ENCODE assay signal across 20 cellular contexts in the genomic region with DNA sequence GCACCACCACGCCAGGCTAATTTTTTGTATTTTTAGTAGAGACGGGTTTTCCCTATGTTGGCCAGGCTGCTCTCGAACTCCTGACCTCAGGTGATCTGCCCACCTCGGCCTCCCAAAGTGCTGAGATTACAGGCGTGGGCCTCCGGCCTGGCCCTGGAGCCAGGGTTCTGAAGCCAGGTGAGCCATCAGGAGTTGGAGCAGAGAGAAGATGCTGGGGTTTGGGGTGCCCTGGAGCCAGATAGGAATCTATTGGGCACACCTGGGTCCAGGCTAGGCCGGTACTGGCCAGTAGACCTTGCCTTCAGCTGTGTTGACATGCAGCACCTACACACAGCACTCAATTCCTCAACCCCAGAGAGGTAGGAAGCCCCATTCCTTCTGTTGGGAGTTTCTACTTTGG. TPM values are rescaled to one million over a fixed set of nuclear protein-coding genes. Genes with fewer than 3 reads are reported as not detected.
DNase-seq lines count a peak whose midpoint lies in the region; ATAC-seq and TF ChIP-seq lines count a peak whose summit lies in the region.
"Had no signal": no experiment of that assay in that cellular context is flagged by ENCODE, and none has a peak within 500 bp of the region (broad histone marks: within the 10 kb centered on the region; RNA-seq: fewer than 3 reads in every experiment).

No MANE protein-coding gene starts in this region.

- no peak for TF ChIP-seq CTCF in colonic mucosa (IDR thresholded peaks at IDR 0.05)

- DNase-seq in Right ventricle myocardium inferior (ENCODE audit: missing footprints) (peak; percentile 51), right cardiac atrium (no peak), immature natural killer cell (no peak), amniotic stem cell (lab: John Stamatoyannopoulos, UW) (no peak), colonic mucosa (no peak), RPMI8226 (no peak)
- no peak for DNase-seq in CD4-positive, alpha-beta memory T cell
- DNase-seq: 8988T; ACHN; AML-193; BE2C; C1 segment of cervical spinal cord; Caco-2; CD8-positive, alpha-beta T cell; DMS153; DND-41; GM23248; H7; HCEC 1CT had no signal

- H3K4me1 ChIP-seq in right cardiac atrium (ENCODE audit: control insufficient read depth, insufficient read depth, low read length) (no peaks in the 10 kb centered on the region), colonic mucosa (no peaks in the 10 kb centered on the region)
- peaks cover 69% of the 10 kb centered on the region for H3K4me1 ChIP-seq in CD4-positive, alpha-beta memory T cell (ENCODE audit: insufficient read depth, low read length)
- H3K4me1 ChIP-seq: A549, Caco-2 had no signal

- ATAC-seq in Right ventricle myocardium inferior = no peak
- ATAC-seq in right cardiac atrium = no peak
- ATAC-seq: CD8-positive, alpha-beta T cell had no signal

- H3K27me3 Mint-ChIP-seq in CD4-positive, alpha-beta memory T cell = no peaks in the 10 kb centered on the region
- peaks cover 0 to 12% (median 8%) of the 10 kb centered on the region in 3 donors for H3K27me3 Mint-ChIP-seq in immature natural killer cell (ENCODE audit: low read depth in 3 of 3)

- peaks cover 30 to 33% (median 32%) of the 10 kb centered on the region in 4 donors for H3K4me1 Mint-ChIP-seq in CD4-positive, alpha-beta memory T cell
- H3K4me1 Mint-ChIP-seq in immature natural killer cell = peaks cover 31 to 35% of the 10 kb centered on the region in 2 donors

- no peak overlapping the region for H3K27ac ChIP-seq in right cardiac atrium (ENCODE audit: low read length)
- no peak overlapping the region for H3K27ac ChIP-seq in CD4-positive, alpha-beta memory T cell (ENCODE audit: low read depth, low read length)
- H3K27ac ChIP-seq in colonic mucosa = no peak overlapping the region
- H3K27ac ChIP-seq: A549, GM23248 had no signal

- H3K4me3 ChIP-seq in right cardiac atrium (ENCODE audit: low read length) = no peak overlapping the region
- no peak overlapping the region for H3K4me3 ChIP-seq in CD4-positive, alpha-beta memory T cell (ENCODE audit: low read length in 2 of 2)
- H3K4me3 ChIP-seq in colonic mucosa = no peak overlapping the region
- H3K4me3 ChIP-seq: A549, GM23248 had no signal

- H3K9ac ChIP-seq in colonic mucosa (ENCODE audit: low read depth in 2 of 2, low read length in 2 of 2) = no peak overlapping the region
- H3K9ac ChIP-seq: GM23248 had no signal

- H3K4me3 Mint-ChIP-seq in CD4-positive, alpha-beta memory T cell = peak overlapping the region in 2 of 8 donors; percentile 48 to 58
- peak overlapping the region in 3 of 5 donors; percentile 51 to 68 (median 66) for H3K4me3 Mint-ChIP-seq in immature natural killer cell
- H3K4me3 Mint-ChIP-seq: CD8-positive, alpha-beta T cell had no signal

- intact Hi-C loops in Right ventricle myocardium inferior (cut with DNase I) = no loop called here
- intact Hi-C loops in right cardiac atrium (cut with DNase I) = no loop called here
- intact Hi-C loops in CD4-positive, alpha-beta memory T cell (cut with micrococcal nuclease) = no loop called here
- intact Hi-C loops in colonic mucosa (cut with DNase I) = no loop called here

- 95% methylated on average over 7 of the region's 7 CpGs for WGBS in right cardiac atrium

- CTCF ChIA-PET in CD4-positive, alpha-beta memory T cell (lab: Charles Lee; ENCODE audit: partially characterized antibody) = interaction anchor here (1.2 to 8.1 kb wide), 3 partner anchors 31 to 92 kb away, joined by 3 to 82 read pairs (median 3); a partner anchor contains a TSS

- H3K9me3 Mint-ChIP-seq in CD4-positive, alpha-beta memory T cell = peaks cover 0 to 4% (median 0%) of the 10 kb centered on the region in 8 donors
- H3K9me3 Mint-ChIP-seq in immature natural killer cell = no peaks in the 10 kb centered on the region
- H3K9me3 Mint-ChIP-seq: CD8-positive, alpha-beta T cell had no signal

- H3K27me3 ChIP-seq in right cardiac atrium (ENCODE audit: control insufficient read depth, insufficient read depth) (no peaks in the 10 kb centered on the region), colonic mucosa (no peaks in the 10 kb centered on the region)
- H3K27me3 ChIP-seq in CD4-positive, alpha-beta memory T cell (ENCODE audit: insufficient read depth, low read length) = no peaks in the 10 kb centered on the region
- H3K27me3 ChIP-seq: BE2C had no signal

- POLR2A ChIA-PET in CD4-positive, alpha-beta memory T cell (lab: Charles Lee; ENCODE audit: partially characterized antibody) = interaction anchor here (1.9 kb wide), 1 partner anchor 12 kb away, joined by 6 read pairs; no protein-coding TSS in a partner anchor

- H3K36me3 ChIP-seq in CD4-positive, alpha-beta memory T cell (ENCODE audit: insufficient read depth, low read length) = no peaks in the 10 kb centered on the region
- H3K36me3 ChIP-seq in colonic mucosa = no peaks in the 10 kb centered on the region
- H3K36me3 ChIP-seq: BE2C had no signal

- H3K9me3 ChIP-seq in right cardiac atrium (ENCODE audit: control insufficient read depth, low read length) (no peaks in the 10 kb centered on the region), colonic mucosa (no peaks in the 10 kb centered on the region)
- no peaks in the 10 kb centered on the region for H3K9me3 ChIP-seq in CD4-positive, alpha-beta memory T cell (ENCODE audit: control insufficient read depth in 1 of 2, low read length in 2 of 2)
- H3K9me3 ChIP-seq: A549, BE2C, Caco-2 had no signal

- H3K27ac Mint-ChIP-seq in CD4-positive, alpha-beta memory T cell = peak overlapping the region in 6 of 7 donors; percentile 24 to 78 (median 66)
- H3K27ac Mint-ChIP-seq in immature natural killer cell = peak overlapping the region in 1 of 6 donors; percentile 21
- H3K27ac Mint-ChIP-seq: CD8-positive, alpha-beta T cell had no signal

- no peaks in the 10 kb centered on the region for H3K36me3 Mint-ChIP-seq in CD4-positive, alpha-beta memory T cell
- no peaks in the 10 kb centered on the region for H3K36me3 Mint-ChIP-seq in immature natural killer cell
- H3K36me3 Mint-ChIP-seq: CD8-positive, alpha-beta T cell had no signal

RNA-seq across cellular contexts. Expression of a gene that starts 5.4 kb away (rescaled TPM):
- 2.4 TPM for total RNA-seq in Right ventricle myocardium inferior
- 1 to 10 TPM; 4.8 to 5.7 (median 5.4) TPM for total RNA-seq in right cardiac atrium
- 2.2 TPM for polyA plus RNA-seq in right cardiac atrium
- total RNA-seq in CD4-positive, alpha-beta memory T cell = 10 to 100 TPM; 27.6 to 28.8 TPM
- polyA plus RNA-seq in CD4-positive, alpha-beta memory T cell = 10 to 100 TPM; 38.7 to 51.4 TPM
- 100 to 1,000 TPM; 357 to 514 (median 505) TPM for polyA plus RNA-seq in immature natural killer cell
- total RNA-seq in colonic mucosa = 1 to 10 TPM; 3.1 to 5.6 TPM
- total RNA-seq: Caco-2, GM23248 had no signal
- polyA plus RNA-seq: A549, GM23248 had no signal

RNA-seq across cellular contexts. Expression of a gene that starts 29.1 kb away (rescaled TPM):
- total RNA-seq in Right ventricle myocardium inferior = 37.2 TPM
- 10 to 100 TPM; 27.3 to 40.8 (median 32.1) TPM for total RNA-seq in right cardiac atrium
- 26.5 TPM for polyA plus RNA-seq in right cardiac atrium
- not detected for total RNA-seq in CD4-positive, alpha-beta memory T cell
- not detected for polyA plus RNA-seq in CD4-positive, alpha-beta memory T cell
- 1 to 10 TPM in 1 of 3 donors, under 1 TPM in 1, not detected in 1; 0.89 to 3.2 TPM for polyA plus RNA-seq in immature natural killer cell
- 100 to 1,000 TPM; 139 to 193 TPM for total RNA-seq in colonic mucosa

Comparison
In these comparisons a context has a peak if more than half of its experiments do, and no peak if none do; other contexts are left out.
1. RNA of a gene that starts 29.1 kb away (total RNA-seq): 139 to 193 TPM in colonic mucosa, 37.2 TPM in Right ventricle myocardium inferior (single experiment) and 27.3 to 40.8 TPM in right cardiac atrium; not detected in CD4-positive, alpha-beta memory T cell; every median in the first group is over 10 times any median in the second.